ENCODE assay signal across 7 cellular contexts in the genomic region with DNA sequence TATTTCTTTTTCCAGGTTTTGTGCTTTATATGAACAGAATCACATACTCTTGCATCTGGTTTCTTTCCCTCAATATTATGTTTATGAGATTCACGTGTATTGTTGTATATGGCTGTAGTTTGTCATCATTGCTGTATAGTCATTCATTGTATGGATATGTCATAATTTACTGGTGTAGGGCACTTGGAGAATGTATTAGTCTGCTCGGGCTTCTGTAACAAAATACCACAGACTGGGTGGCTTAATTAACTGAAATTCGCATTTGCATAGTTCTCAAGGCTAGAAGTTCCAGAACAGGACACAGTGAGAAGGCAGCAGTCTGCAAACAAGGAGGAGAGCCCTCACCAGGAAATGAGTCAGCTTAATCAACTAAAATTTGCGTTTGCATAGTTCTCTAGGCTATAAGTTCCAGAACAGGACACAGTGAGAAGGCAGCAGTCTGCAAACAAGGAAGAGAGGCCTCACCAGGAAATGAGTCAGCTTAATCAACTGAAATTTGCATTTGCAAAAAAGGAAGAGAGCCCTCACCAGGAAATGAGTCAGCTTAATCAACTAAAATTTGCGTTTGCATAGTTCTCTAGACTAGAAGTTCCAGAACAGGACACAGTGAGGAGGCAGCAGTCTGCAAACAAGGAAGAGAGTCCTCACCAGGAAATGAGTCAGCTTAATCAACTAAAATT.
DNase-seq lines count a peak whose midpoint lies in the region; ATAC-seq and TF ChIP-seq lines count a peak whose summit lies in the region.
"Not testable (repeated sequence)": the region's sequence is repeated elsewhere in the genome, so short reads cannot be mapped to it uniquely, and the experiment has no call there.

No MANE protein-coding gene starts in this region.

- intact Hi-C loops in OCI-LY7 (cut with micrococcal nuclease; ENCODE audit: unreplicated experiment); activated T-helper 1 cell treated with anti-CD3 and anti-CD28 coated beads, Interleukin-12 subunit alpha, Interleukin-12 subunit beta, Interleukin-2, Interleukin-4 antibody, amounts not matched to agents 30 ng/mL and 10 ng/mL and 1 ng/mL, durations not matched to agents 14 hours and 24 hours and 36 hours (cut with micrococcal nuclease); dendritic cell treated with granulocyte-macrophage colony-stimulating factor and Interleukin-4, amounts not matched to agents 40 ng/mL and 50 ng/mL, for 4 days (cut with micrococcal nuclease): not testable (repeated sequence)

- H3K27me3 Mint-ChIP-seq in T-helper 17 cell; activated T-helper 1 cell treated with anti-CD3 and anti-CD28 coated beads, Interleukin-12 subunit alpha, Interleukin-12 subunit beta, Interleukin-2, Interleukin-4 antibody, amounts not matched to agents 30 ng/mL and 10 ng/mL and 1 ng/mL, durations not matched to agents 14 hours and 24 hours and 36 hours (ENCODE audit: insufficient read depth); dendritic cell treated with granulocyte-macrophage colony-stimulating factor and Interleukin-4, amounts not matched to agents 40 ng/mL and 50 ng/mL, for 4 days: not testable (repeated sequence)

- TF ChIP-seq CTCF in OCI-LY7 (conservative IDR thresholded peaks at IDR 0.05; ENCODE audit: low read length): not testable (repeated sequence)

- H4K5ac ChIP-seq in mesendoderm (ENCODE audit: low read length): not testable (repeated sequence)

- peak overlapping the region; percentile 80; the same call in 1 of the 2 replicates for H2AFZ ChIP-seq in OCI-LY7 (ENCODE audit: low read length)

- not testable (repeated sequence) for H3K79me2 ChIP-seq in OCI-LY7 (ENCODE audit: insufficient read depth, low read depth, low read length); mesendoderm (ENCODE audit: control insufficient read depth, insufficient read depth, low read length)

- not testable (repeated sequence) for H3K36me3 ChIP-seq in OCI-LY7 (ENCODE audit: insufficient read depth, low read length); mesendoderm (ENCODE audit: control insufficient read depth, insufficient read depth, low read length)

- peak overlapping the region; percentile 4 for H3K27ac ChIP-seq in OCI-LY7 (ENCODE audit: low read depth, low read length, poor library complexity, severe bottlenecking)
- H3K27ac ChIP-seq in mesendoderm (ENCODE audit: low read depth, low read length): peak overlapping the region; percentile 70

- not testable (repeated sequence) for H3K23ac ChIP-seq in mesendoderm (ENCODE audit: low read length)

- not testable (repeated sequence) for H3K4me3 ChIP-seq in OCI-LY7 (ENCODE audit: low read depth, low read length, poor library complexity, severe bottlenecking); mesendoderm (ENCODE audit: low read length)

- not testable (repeated sequence) for H4K20me1 ChIP-seq in OCI-LY7 (ENCODE audit: insufficient read depth, low read length)

- CTCF ChIA-PET in OCI-LY7 (lab: Charles Lee; ENCODE audit: unreplicated experiment): not testable (repeated sequence)

- not testable (repeated sequence) for H2AK5ac ChIP-seq in mesendoderm (ENCODE audit: low read length)

- H3K4ac ChIP-seq in mesendoderm (ENCODE audit: low read depth, low read length): not testable (repeated sequence)

- not testable (repeated sequence) for BruUV-seq in OCI-LY7 (replicated peaks; lab: Mats Ljungman, UMichigan)

- H3K18ac ChIP-seq in mesendoderm (ENCODE audit: low read length): not testable (repeated sequence)

- H2BK120ac ChIP-seq in mesendoderm (ENCODE audit: low read depth, low read length): not testable (repeated sequence)

- H3K36me3 Mint-ChIP-seq in T-helper 17 cell (ENCODE audit: low read depth); activated T-helper 1 cell treated with anti-CD3 and anti-CD28 coated beads, Interleukin-12 subunit alpha, Interleukin-12 subunit beta, Interleukin-2, Interleukin-4 antibody, amounts not matched to agents 30 ng/mL and 10 ng/mL and 1 ng/mL, durations not matched to agents 14 hours and 24 hours and 36 hours (ENCODE audit: low read depth); dendritic cell treated with granulocyte-macrophage colony-stimulating factor and Interleukin-4, amounts not matched to agents 40 ng/mL and 50 ng/mL, for 4 days (ENCODE audit: low read depth): not testable (repeated sequence)

- no CpG with 5 or more reads among the region's 5 CpGs for WGBS in mesendoderm (ENCODE audit: extremely low coverage, insufficient coverage, low lambda C conversion rate)

- H3K9me2 ChIP-seq in OCI-LY7 (ENCODE audit: insufficient read depth, low read length): not testable (repeated sequence)

- POLR2A ChIA-PET in OCI-LY7 (lab: Charles Lee): interaction anchor here (0.9 kb wide), 1 partner anchor 11 kb away, joined by 3 read pairs; no protein-coding TSS in a partner anchor

- peak overlapping the region; percentile 51 for H3K4me3 Mint-ChIP-seq in T-helper 17 cell
- H3K4me3 Mint-ChIP-seq in activated T-helper 1 cell treated with anti-CD3 and anti-CD28 coated beads, Interleukin-12 subunit alpha, Interleukin-12 subunit beta, Interleukin-2, Interleukin-4 antibody, amounts not matched to agents 30 ng/mL and 10 ng/mL and 1 ng/mL, durations not matched to agents 14 hours and 24 hours and 36 hours; dendritic cell treated with granulocyte-macrophage colony-stimulating factor and Interleukin-4, amounts not matched to agents 40 ng/mL and 50 ng/mL, for 4 days: not testable (repeated sequence)

- in situ Hi-C loops in KBM-7 (cut with MboI; ENCODE audit: low pct_unique_long_range_greater_than_20kb, low sequenced_read_pairs): not testable (repeated sequence)

- ATAC-seq in T-helper 17 cell: not testable (repeated sequence)

- not testable (repeated sequence) for H2BK5ac ChIP-seq in mesendoderm (ENCODE audit: low read length)

- H3K9me3 ChIP-seq in OCI-LY7 (ENCODE audit: low read length); T-helper 17 cell (ENCODE audit: control insufficient read depth, low read length, poor library complexity, severe bottlenecking): not testable (repeated sequence)

- not testable (repeated sequence) for H3K4me2 ChIP-seq in OCI-LY7 (ENCODE audit: low read length); mesendoderm (ENCODE audit: low read length)

- H3K4me1 ChIP-seq in OCI-LY7 (ENCODE audit: insufficient read depth, low read length, poor library complexity, severe bottlenecking); mesendoderm (ENCODE audit: control insufficient read depth, low read depth, low read length): not testable (repeated sequence)

- H3K27me3 ChIP-seq in mesendoderm (ENCODE audit: insufficient read depth, low read length, poor library complexity): not testable (repeated sequence)

- H3K9me3 Mint-ChIP-seq in activated T-helper 1 cell treated with anti-CD3 and anti-CD28 coated beads, Interleukin-12 subunit alpha, Interleukin-12 subunit beta, Interleukin-2, Interleukin-4 antibody, amounts not matched to agents 30 ng/mL and 10 ng/mL and 1 ng/mL, durations not matched to agents 14 hours and 24 hours and 36 hours: peaks cover 31% of the 10 kb centered on the region
- H3K9me3 Mint-ChIP-seq in dendritic cell treated with granulocyte-macrophage colony-stimulating factor and Interleukin-4, amounts not matched to agents 40 ng/mL and 50 ng/mL, for 4 days: peaks cover 51% of the 10 kb centered on the region

- peak; percentile 20 for DNase-seq in DMS 273 (lab: John Stamatoyannopoulos, UW; ENCODE audit: unreplicated experiment)
- peak; percentile 63 for DNase-seq in KBM-7
- DNase-seq in OCI-LY7 (ENCODE audit: low spot score): peak; percentile 5
- DNase-seq in T-helper 17 cell; activated T-helper 1 cell treated with anti-CD3 and anti-CD28 coated beads, Interleukin-12 subunit alpha, Interleukin-12 subunit beta, Interleukin-2, Interleukin-4 antibody, amounts not matched to agents 30 ng/mL and 10 ng/mL and 1 ng/mL, durations not matched to agents 14 hours and 24 hours and 36 hours (ENCODE audit: low spot score): not testable (repeated sequence)
- DNase-seq in mesendoderm: peak; percentile 68

- not testable (repeated sequence) for H2BK15ac ChIP-seq in mesendoderm (replicated peaks; ENCODE audit: low read depth)

- H3K56ac ChIP-seq in mesendoderm (ENCODE audit: low read length): not testable (repeated sequence)

- H3K9ac ChIP-seq in mesendoderm (ENCODE audit: low read length): not testable (repeated sequence)

- not testable (repeated sequence) for H3K4me1 Mint-ChIP-seq in T-helper 17 cell
- peaks cover 23% of the 10 kb centered on the region for H3K4me1 Mint-ChIP-seq in activated T-helper 1 cell treated with anti-CD3 and anti-CD28 coated beads, Interleukin-12 subunit alpha, Interleukin-12 subunit beta, Interleukin-2, Interleukin-4 antibody, amounts not matched to agents 30 ng/mL and 10 ng/mL and 1 ng/mL, durations not matched to agents 14 hours and 24 hours and 36 hours (ENCODE audit: low read depth)
- H3K4me1 Mint-ChIP-seq in dendritic cell treated with granulocyte-macrophage colony-stimulating factor and Interleukin-4, amounts not matched to agents 40 ng/mL and 50 ng/mL, for 4 days (ENCODE audit: low read depth): peaks cover 30% of the 10 kb centered on the region

- H4K8ac ChIP-seq in mesendoderm (ENCODE audit: low read depth, low read length): not testable (repeated sequence)

- peak overlapping the region; percentile 0 for H3K27ac Mint-ChIP-seq in T-helper 17 cell
- H3K27ac Mint-ChIP-seq in activated T-helper 1 cell treated with anti-CD3 and anti-CD28 coated beads, Interleukin-12 subunit alpha, Interleukin-12 subunit beta, Interleukin-2, Interleukin-4 antibody, amounts not matched to agents 30 ng/mL and 10 ng/mL and 1 ng/mL, durations not matched to agents 14 hours and 24 hours and 36 hours: peak overlapping the region; percentile 81
- H3K27ac Mint-ChIP-seq in dendritic cell treated with granulocyte-macrophage colony-stimulating factor and Interleukin-4, amounts not matched to agents 40 ng/mL and 50 ng/mL, for 4 days: peak overlapping the region; percentile 74

- not testable (repeated sequence) for H3K79me1 ChIP-seq in mesendoderm (ENCODE audit: low read length)

Comparison
In these comparisons a context has a peak if more than half of its experiments do, and no peak if none do; other contexts are left out.
1. H3K27ac Mint-ChIP-seq: peak in every context shown above with its lines; median percentile 81 in activated T-helper 1 cell treated with anti-CD3 and anti-CD28 coated beads, Interleukin-12 subunit alpha, Interleukin-12 subunit beta, Interleukin-2, Interleukin-4 antibody, amounts not matched to agents 30 ng/mL and 10 ng/mL and 1 ng/mL, durations not matched to agents 14 hours and 24 hours and 36 hours; 74 in dendritic cell treated with granulocyte-macrophage colony-stimulating factor and Interleukin-4, amounts not matched to agents 40 ng/mL and 50 ng/mL, for 4 days; 0 in T-helper 17 cell.